Comparison of ENCODE assay signal across 1 cellular context in genomic region chr10:14588084-14588937, GRCh38.
TF ChIP-seq lines count a peak whose summit lies in the region.

No MANE protein-coding gene starts in this region.

TF ChIP-seq in GM12878, 131 proteins besides CTCF, POLR2A, EP300 and RAD21 (continued from another document and continues in another):
- TF ChIP-seq SKIL (IDR thresholded peaks at IDR 0.05; ENCODE audit: low read depth, poor library complexity, severe bottlenecking) (peak; percentile 63), HDAC6 (IDR thresholded peaks at IDR 0.05; ENCODE audit: unreplicated experiment) (no peak), NR2F1 (conservative IDR thresholded peaks at IDR 0.05) (0 out of 2 replicates have a peak, but pooled peaks have one; percentile 7), MEF2B (IDR thresholded peaks at IDR 0.05; ENCODE audit: partially characterized antibody, poor library complexity, severe bottlenecking) (peak; percentile 87), ZNF384 (IDR thresholded peaks at IDR 0.05; ENCODE audit: borderline replicate concordance, low read depth, low read length) (no peak), CREB1 (IDR thresholded peaks at IDR 0.05; ENCODE audit: low read depth) (peak; percentile 81), JUNB (IDR thresholded peaks at IDR 0.05) (peak; percentile 81), E2F8 (IDR thresholded peaks at IDR 0.05; ENCODE audit: low read depth, partially characterized antibody) (no peak), SRF (IDR thresholded peaks at IDR 0.05; ENCODE audit: low read depth in 2 of 2, low read length in 2 of 2) (no peak), MEF2A (IDR thresholded peaks at IDR 0.05; ENCODE audit: insufficient read depth, low read depth, low read length) (peak; percentile 96), BCLAF1 (IDR thresholded peaks at IDR 0.05) (no peak), LARP7 (IDR thresholded peaks at IDR 0.05) (0 out of 2 replicates have a peak, but pooled peaks have one; percentile 48), SP1 (IDR thresholded peaks at IDR 0.05; ENCODE audit: low read depth, low read length) (no peak), GATAD2B (conservative IDR thresholded peaks at IDR 0.05; ENCODE audit: low read depth) (0 out of 2 replicates have a peak, but pooled peaks have one; percentile 34), NFIC (IDR thresholded peaks at IDR 0.05; ENCODE audit: low read depth, low read length) (peak; percentile 75), PKNOX1 (IDR thresholded peaks at IDR 0.05) (peak; percentile 49; the same call in 1 of the 2 replicates), BCL11A (IDR thresholded peaks at IDR 0.05; ENCODE audit: low read depth, low read length) (peak; percentile 55; the same call in 1 of the 2 replicates), ELK1 (IDR thresholded peaks at IDR 0.05; ENCODE audit: low read depth, low read length) (no peak), NR2C1 (IDR thresholded peaks at IDR 0.05) (no peak), HCFC1 (IDR thresholded peaks at IDR 0.05; ENCODE audit: low read length) (no peak), FOXM1 (IDR thresholded peaks at IDR 0.05; ENCODE audit: low read depth, low read length) (peak; percentile 79; the same call in 1 of the 2 replicates), E2F4 (IDR thresholded peaks at IDR 0.05; ENCODE audit: low read depth, low read length) (no peak), ZNF687 (IDR thresholded peaks at IDR 0.05) (peak; percentile 94), RCOR1 (conservative IDR thresholded peaks at IDR 0.05; ENCODE audit: low read depth, low read length) (no peak), TCF12 (IDR thresholded peaks at IDR 0.05; ENCODE audit: low read depth, low read length) (peak; percentile 36; the same call in 1 of the 2 replicates), MYC (IDR thresholded peaks at IDR 0.05; ENCODE audit: insufficient read depth, insufficient read length, insufficient replicate concordance, low read length, severe bottlenecking) (no peak), ATF2 (IDR thresholded peaks at IDR 0.05; ENCODE audit: low read length) (peak; percentile 78), YY1 (IDR thresholded peaks at IDR 0.05; ENCODE audit: low read depth, low read length) (peak; percentile 64), STAT3 (IDR thresholded peaks at IDR 0.05; ENCODE audit: low read depth, low read length) (0 out of 2 replicates have a peak, but pooled peaks have one; percentile 76), CBX3 (IDR thresholded peaks at IDR 0.05; ENCODE audit: borderline replicate concordance, low read depth) (no peak), TCF7 (IDR thresholded peaks at IDR 0.05; ENCODE audit: borderline replicate concordance) (no peak), IRF4 (IDR thresholded peaks at IDR 0.05; ENCODE audit: low read depth, low read length) (peak; percentile 59; the same call in 1 of the 2 replicates), RFX5 (IDR thresholded peaks at IDR 0.05; ENCODE audit: low read depth, low read length) (no peak), BHLHE40 (IDR thresholded peaks at IDR 0.05; ENCODE audit: borderline replicate concordance in 1 of 2, low read depth in 2 of 2, low read length in 1 of 2) (peak; percentile 90 to 92), BMI1 (IDR thresholded peaks at IDR 0.05; ENCODE audit: borderline replicate concordance) (no peak; the same call in 1 of the 2 replicates), EED (IDR thresholded peaks at IDR 0.05; ENCODE audit: low read depth) (peak; percentile 87), CHD2 (IDR thresholded peaks at IDR 0.05; ENCODE audit: borderline replicate concordance, low read depth, low read length) (peak; percentile 62; the same call in 1 of the 2 replicates), MAX (IDR thresholded peaks at IDR 0.05; ENCODE audit: low read depth, low read length) (peak; percentile 93; the same call in 1 of the 2 replicates), ZBTB4 (CRISPR knock-in tag; IDR thresholded peaks at IDR 0.05) (no peak)
